1 cellular context compared by ENCODE assay signal in genomic region chr18:36129300-36130038, GRCh38.
A peak's percentile ranks its signal among the peaks of the same experiment; 100 is the strongest.
TF ChIP-seq lines count a peak whose summit lies in the region.

Gene ELP2, plus strand, starts transcription at chr18:36129899. Its CDS starts 35 bp downstream, at chr18:36129934.
A gene with protein sequence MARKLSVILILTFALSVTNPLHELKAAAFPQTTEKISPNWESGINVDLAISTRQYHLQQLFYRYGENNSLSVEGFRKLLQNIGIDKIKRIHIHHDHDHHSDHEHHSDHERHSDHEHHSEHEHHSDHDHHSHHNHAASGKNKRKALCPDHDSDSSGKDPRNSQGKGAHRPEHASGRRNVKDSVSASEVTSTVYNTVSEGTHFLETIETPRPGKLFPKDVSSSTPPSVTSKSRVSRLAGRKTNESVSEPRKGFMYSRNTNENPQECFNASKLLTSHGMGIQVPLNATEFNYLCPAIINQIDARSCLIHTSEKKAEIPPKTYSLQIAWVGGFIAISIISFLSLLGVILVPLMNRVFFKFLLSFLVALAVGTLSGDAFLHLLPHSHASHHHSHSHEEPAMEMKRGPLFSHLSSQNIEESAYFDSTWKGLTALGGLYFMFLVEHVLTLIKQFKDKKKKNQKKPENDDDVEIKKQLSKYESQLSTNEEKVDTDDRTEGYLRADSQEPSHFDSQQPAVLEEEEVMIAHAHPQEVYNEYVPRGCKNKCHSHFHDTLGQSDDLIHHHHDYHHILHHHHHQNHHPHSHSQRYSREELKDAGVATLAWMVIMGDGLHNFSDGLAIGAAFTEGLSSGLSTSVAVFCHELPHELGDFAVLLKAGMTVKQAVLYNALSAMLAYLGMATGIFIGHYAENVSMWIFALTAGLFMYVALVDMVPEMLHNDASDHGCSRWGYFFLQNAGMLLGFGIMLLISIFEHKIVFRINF (minus strand): TSS chr18:36129340. CDS start chr18:36127007, 2,333 bp downstream.

TF ChIP-seq in GM12878, 131 proteins besides CTCF, POLR2A, EP300 and RAD21 (continued from another document and continues in another):
- TF ChIP-seq ZBTB11 (CRISPR knock-in tag; IDR thresholded peaks at IDR 0.05) (no peak), CREB1 (IDR thresholded peaks at IDR 0.05; ENCODE audit: low read depth) (peak; percentile 80), TBL1XR1 (IDR thresholded peaks at IDR 0.05; ENCODE audit: low read depth, low read length) (no peak), ZNF207 (IDR thresholded peaks at IDR 0.05; ENCODE audit: borderline replicate concordance) (peak; percentile 84), ZBTB33 (IDR thresholded peaks at IDR 0.05) (no peak), ZSCAN29 (IDR thresholded peaks at IDR 0.05) (peak; percentile 89), ESRRA (IDR thresholded peaks at IDR 0.05; ENCODE audit: low read length) (no peak), FOXM1 (IDR thresholded peaks at IDR 0.05; ENCODE audit: low read depth, low read length) (no peak), HDAC2 (IDR thresholded peaks at IDR 0.05) (no peak), NR2C1 (IDR thresholded peaks at IDR 0.05) (peak; percentile 50), TCF12 (IDR thresholded peaks at IDR 0.05; ENCODE audit: low read depth, low read length) (peak; percentile 59), GABPA (IDR thresholded peaks at IDR 0.05; ENCODE audit: low read depth) (peak; percentile 89), ZBED1 (IDR thresholded peaks at IDR 0.05; ENCODE audit: borderline replicate concordance) (no peak), PML (IDR thresholded peaks at IDR 0.05; ENCODE audit: low read length) (peak; percentile 73; the same call in 1 of the 2 replicates), SRF (IDR thresholded peaks at IDR 0.05; ENCODE audit: low read depth in 2 of 2, low read length in 2 of 2) (peak in 1 of 2 experiments; percentile 53; a peak in 1 of 4 replicates), MTA2 (IDR thresholded peaks at IDR 0.05; ENCODE audit: low read depth) (peak; percentile 5; the same call in 1 of the 2 replicates), BCL3 (IDR thresholded peaks at IDR 0.05; ENCODE audit: borderline replicate concordance, insufficient read depth, low read depth, low read length, poor library complexity, severe bottlenecking) (peak; percentile 17), BRCA1 (IDR thresholded peaks at IDR 0.05; ENCODE audit: low read depth, low read length) (no peak), CREM (IDR thresholded peaks at IDR 0.05; ENCODE audit: low read depth) (peak; percentile 80), PKNOX1 (IDR thresholded peaks at IDR 0.05) (peak; percentile 73; the same call in 1 of the 2 replicates), SUZ12 (IDR thresholded peaks at IDR 0.05; ENCODE audit: unreplicated experiment) (no peak), EED (IDR thresholded peaks at IDR 0.05; ENCODE audit: low read depth) (peak; percentile 21; the same call in 1 of the 2 replicates), E4F1 (IDR thresholded peaks at IDR 0.05; ENCODE audit: borderline replicate concordance, partially characterized antibody) (peak; percentile 55), PAX8 (IDR thresholded peaks at IDR 0.05) (no peak), USF1 (IDR thresholded peaks at IDR 0.05; ENCODE audit: borderline replicate concordance, extremely low read length, insufficient read depth, low read depth, low read length) (no peak), KLF5 (IDR thresholded peaks at IDR 0.05; ENCODE audit: partially characterized antibody) (peak; percentile 81), ATF7 (IDR thresholded peaks at IDR 0.05; ENCODE audit: low read depth) (no peak; the same call in 1 of the 2 replicates), CBFB (IDR thresholded peaks at IDR 0.05; ENCODE audit: low read depth) (peak; percentile 82), MEF2B (IDR thresholded peaks at IDR 0.05; ENCODE audit: partially characterized antibody, poor library complexity, severe bottlenecking) (peak; percentile 86), SP1 (IDR thresholded peaks at IDR 0.05; ENCODE audit: low read depth, low read length) (peak; percentile 96), SMC3 (IDR thresholded peaks at IDR 0.05; ENCODE audit: borderline replicate concordance, low read length) (no peak), HDGF (IDR thresholded peaks at IDR 0.05) (no peak)
- TF ChIP-seq, protein P1, sequence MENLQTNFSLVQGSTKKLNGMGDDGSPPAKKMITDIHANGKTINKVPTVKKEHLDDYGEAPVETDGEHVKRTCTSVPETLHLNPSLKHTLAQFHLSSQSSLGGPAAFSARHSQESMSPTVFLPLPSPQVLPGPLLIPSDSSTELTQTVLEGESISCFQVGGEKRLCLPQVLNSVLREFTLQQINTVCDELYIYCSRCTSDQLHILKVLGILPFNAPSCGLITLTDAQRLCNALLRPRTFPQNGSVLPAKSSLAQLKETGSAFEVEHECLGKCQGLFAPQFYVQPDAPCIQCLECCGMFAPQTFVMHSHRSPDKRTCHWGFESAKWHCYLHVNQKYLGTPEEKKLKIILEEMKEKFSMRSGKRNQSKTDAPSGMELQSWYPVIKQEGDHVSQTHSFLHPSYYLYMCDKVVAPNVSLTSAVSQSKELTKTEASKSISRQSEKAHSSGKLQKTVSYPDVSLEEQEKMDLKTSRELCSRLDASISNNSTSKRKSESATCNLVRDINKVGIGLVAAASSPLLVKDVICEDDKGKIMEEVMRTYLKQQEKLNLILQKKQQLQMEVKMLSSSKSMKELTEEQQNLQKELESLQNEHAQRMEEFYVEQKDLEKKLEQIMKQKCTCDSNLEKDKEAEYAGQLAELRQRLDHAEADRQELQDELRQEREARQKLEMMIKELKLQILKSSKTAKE (IDR thresholded peaks at IDR 0.05; ENCODE audit: low read depth, poor library complexity, severe bottlenecking), result peak; percentile 42
- TF ChIP-seq, protein P2, sequence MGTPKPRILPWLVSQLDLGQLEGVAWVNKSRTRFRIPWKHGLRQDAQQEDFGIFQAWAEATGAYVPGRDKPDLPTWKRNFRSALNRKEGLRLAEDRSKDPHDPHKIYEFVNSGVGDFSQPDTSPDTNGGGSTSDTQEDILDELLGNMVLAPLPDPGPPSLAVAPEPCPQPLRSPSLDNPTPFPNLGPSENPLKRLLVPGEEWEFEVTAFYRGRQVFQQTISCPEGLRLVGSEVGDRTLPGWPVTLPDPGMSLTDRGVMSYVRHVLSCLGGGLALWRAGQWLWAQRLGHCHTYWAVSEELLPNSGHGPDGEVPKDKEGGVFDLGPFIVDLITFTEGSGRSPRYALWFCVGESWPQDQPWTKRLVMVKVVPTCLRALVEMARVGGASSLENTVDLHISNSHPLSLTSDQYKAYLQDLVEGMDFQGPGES (IDR thresholded peaks at IDR 0.05), result no peak
- TF ChIP-seq, protein P3, sequence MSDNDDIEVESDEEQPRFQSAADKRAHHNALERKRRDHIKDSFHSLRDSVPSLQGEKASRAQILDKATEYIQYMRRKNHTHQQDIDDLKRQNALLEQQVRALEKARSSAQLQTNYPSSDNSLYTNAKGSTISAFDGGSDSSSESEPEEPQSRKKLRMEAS (IDR thresholded peaks at IDR 0.05; ENCODE audit: low read depth, low read length), result peak; percentile 89; the same call in 1 of the 2 replicates
- TF ChIP-seq, protein P4, sequence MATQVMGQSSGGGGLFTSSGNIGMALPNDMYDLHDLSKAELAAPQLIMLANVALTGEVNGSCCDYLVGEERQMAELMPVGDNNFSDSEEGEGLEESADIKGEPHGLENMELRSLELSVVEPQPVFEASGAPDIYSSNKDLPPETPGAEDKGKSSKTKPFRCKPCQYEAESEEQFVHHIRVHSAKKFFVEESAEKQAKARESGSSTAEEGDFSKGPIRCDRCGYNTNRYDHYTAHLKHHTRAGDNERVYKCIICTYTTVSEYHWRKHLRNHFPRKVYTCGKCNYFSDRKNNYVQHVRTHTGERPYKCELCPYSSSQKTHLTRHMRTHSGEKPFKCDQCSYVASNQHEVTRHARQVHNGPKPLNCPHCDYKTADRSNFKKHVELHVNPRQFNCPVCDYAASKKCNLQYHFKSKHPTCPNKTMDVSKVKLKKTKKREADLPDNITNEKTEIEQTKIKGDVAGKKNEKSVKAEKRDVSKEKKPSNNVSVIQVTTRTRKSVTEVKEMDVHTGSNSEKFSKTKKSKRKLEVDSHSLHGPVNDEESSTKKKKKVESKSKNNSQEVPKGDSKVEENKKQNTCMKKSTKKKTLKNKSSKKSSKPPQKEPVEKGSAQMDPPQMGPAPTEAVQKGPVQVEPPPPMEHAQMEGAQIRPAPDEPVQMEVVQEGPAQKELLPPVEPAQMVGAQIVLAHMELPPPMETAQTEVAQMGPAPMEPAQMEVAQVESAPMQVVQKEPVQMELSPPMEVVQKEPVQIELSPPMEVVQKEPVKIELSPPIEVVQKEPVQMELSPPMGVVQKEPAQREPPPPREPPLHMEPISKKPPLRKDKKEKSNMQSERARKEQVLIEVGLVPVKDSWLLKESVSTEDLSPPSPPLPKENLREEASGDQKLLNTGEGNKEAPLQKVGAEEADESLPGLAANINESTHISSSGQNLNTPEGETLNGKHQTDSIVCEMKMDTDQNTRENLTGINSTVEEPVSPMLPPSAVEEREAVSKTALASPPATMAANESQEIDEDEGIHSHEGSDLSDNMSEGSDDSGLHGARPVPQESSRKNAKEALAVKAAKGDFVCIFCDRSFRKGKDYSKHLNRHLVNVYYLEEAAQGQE (IDR thresholded peaks at IDR 0.05; ENCODE audit: low read depth, low read length), result no peak
